In genomic region chr6:40725390-40725789, GRCh38 we compare ENCODE assay signal across 27 cellular contexts.
"Had no signal": no experiment of that assay in that cellular context is flagged by ENCODE, and none has a peak within 500 bp of the region (broad histone marks: within the 10 kb centered on the region; RNA-seq: fewer than 3 reads in every experiment).

No MANE protein-coding gene starts in this region.

- H3K4me3 ChIP-seq: ascending aorta had no signal

- H3K36me3 ChIP-seq: ascending aorta, WERI-Rb-1 had no signal

- H3K27ac ChIP-seq: ascending aorta, WERI-Rb-1 had no signal

- DNase-seq: activated CD4-positive, alpha-beta memory T cell treated with anti-CD3 and anti-CD28 coated beads, Interleukin-2, amount 10 ng/mL, durations not matched to agents 7 days and 5 days; activated CD4-positive, alpha-beta T cell treated with anti-CD3 and anti-CD28 coated beads for 1 hour; activated CD4-positive, alpha-beta T cell treated with anti-CD3 and anti-CD28 coated beads for 36 hours; activated CD4-positive, alpha-beta T cell treated with anti-CD3 and anti-CD28 coated beads for 48 hours; activated CD4-positive, alpha-beta T cell treated with anti-CD3 and anti-CD28 coated beads, Interleukin-2, amount 10 ng/mL, durations not matched to agents 7 days and 5 days; activated CD4-positive, alpha-beta T cell treated with anti-CD3 and anti-CD28 coated beads, Interleukin-2, amount 50 U/mL, for 48 hours; activated CD4-positive, CD25-positive, alpha-beta regulatory T cell; activated CD8-positive, alpha-beta memory T cell treated with anti-CD3 and anti-CD28 coated beads for 24 hours; activated CD8-positive, alpha-beta memory T cell treated with anti-CD3 and anti-CD28 coated beads, Interleukin-2, amount 10 ng/mL, durations not matched to agents 7 days and 5 days; activated CD8-positive, alpha-beta memory T cell treated with anti-CD3 and anti-CD28 coated beads, Interleukin-2, amount 50 U/mL, for 48 hours; activated CD8-positive, alpha-beta T cell treated with anti-CD3 and anti-CD28 coated beads, Interleukin-2, amount 10 ng/mL, durations not matched to agents 7 days and 5 days; activated gamma-delta T cell; activated naive CD4-positive, alpha-beta T cell treated with anti-CD3 and anti-CD28 coated beads, Interleukin-2, amount 10 ng/mL, durations not matched to agents 7 days and 5 days; activated naive CD4-positive, alpha-beta T cell treated with Interleukin-2 at 50 U/mL for 16 hours; activated naive CD8-positive, alpha-beta T cell treated with anti-CD3 and anti-CD28 coated beads, Interleukin-2, amount 10 ng/mL, durations not matched to agents 7 days and 5 days; activated naive CD8-positive, alpha-beta T cell treated with anti-CD3 and anti-CD28 coated beads, Interleukin-2, amount 50 U/mL, for 24 hours; activated T-cell treated with anti-CD3 and anti-CD28 coated beads, Interleukin-2, amount 50 U/mL, for 24 hours; activated T-cell treated with anti-CD3 and anti-CD28 coated beads, Interleukin-2, amount 50 U/mL, for 48 hours; amygdala; anterior cingulate cortex; central memory CD4-positive, alpha-beta T cell; T-helper 1 cell; T-helper 2 cell; T-helper 9 cell; WERI-Rb-1 had no signal

- H3K27me3 ChIP-seq: ascending aorta had no signal

- FAIRE-seq: TTC549 had no signal

- H3K9me3 ChIP-seq: ascending aorta had no signal
